8 cellular contexts compared by ENCODE assay signal in the genomic region with DNA sequence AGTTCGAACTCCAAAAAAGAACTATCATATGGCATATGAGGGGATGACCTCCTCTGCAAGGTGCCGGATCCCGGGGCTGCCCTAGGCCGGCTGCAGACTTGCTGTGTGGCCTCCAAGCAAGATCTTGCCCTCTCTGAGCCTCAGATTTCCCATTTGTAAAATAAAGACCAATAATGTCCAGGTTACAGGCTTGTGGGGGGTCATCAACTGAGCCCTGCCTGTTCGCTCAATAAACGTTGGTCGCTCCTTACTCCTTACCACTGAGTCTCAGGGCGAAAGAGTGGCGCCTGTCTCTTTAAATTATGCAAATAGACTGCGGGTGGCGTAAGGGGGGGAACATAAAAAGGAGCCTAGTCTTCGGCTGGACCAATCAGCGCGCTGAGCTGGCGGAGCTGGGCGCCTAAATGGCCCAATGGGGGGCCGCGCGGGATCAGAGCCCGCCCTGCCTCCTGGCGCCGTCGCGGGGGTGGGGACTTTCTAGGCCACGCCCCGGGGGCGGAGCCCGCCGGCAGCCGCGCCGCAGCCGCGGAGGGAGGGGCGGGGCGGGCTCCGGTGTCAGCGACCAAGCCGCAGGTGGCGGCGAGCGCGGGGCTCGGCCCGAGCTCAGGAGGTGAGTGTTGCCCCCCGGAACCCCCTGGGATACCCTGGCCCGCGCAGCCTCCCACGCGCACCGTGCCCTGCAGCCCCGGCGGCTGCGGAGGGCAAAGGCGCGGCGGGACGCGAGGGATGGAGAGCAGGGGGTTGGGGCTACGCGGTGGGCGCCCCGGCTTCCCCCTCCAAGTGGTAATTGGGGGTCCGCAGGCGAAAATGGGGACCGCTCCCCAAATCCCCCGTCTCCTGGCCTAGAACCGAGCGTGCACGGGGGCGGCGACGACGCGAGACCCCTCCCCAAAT.
DNase-seq lines count a peak whose midpoint lies in the region; ATAC-seq lines count a peak whose summit lies in the region.

No MANE protein-coding gene starts in this region.

- H3K9me3 Mint-ChIP-seq in central memory CD8-positive, alpha-beta T cell = no peaks in the 10 kb centered on the region

- DNase-seq in AG08395 (ENCODE audit: low spot score) (peak; percentile 98), NCI-H345 treated with DMSO at 0.1 percent for 48 hours (lab: John Stamatoyannopoulos, UW; ENCODE audit: unreplicated experiment) (peak; percentile 81), islet precursor cell (peak; percentile 93)
- DNase-seq in activated CD4-positive, CD25-positive, alpha-beta regulatory T cell treated with anti-CD3 and anti-CD28 coated beads, Interleukin-2, amount 50 U/mL, for 16 hours (ENCODE audit: low read depth, low spot score) = peak; percentile 91
- DNase-seq in central memory CD8-positive, alpha-beta T cell (ENCODE audit: low spot score in 2 of 2) = peak; percentile 90 to 93
- peak; percentile 92 for DNase-seq in stimulated activated CD4-positive, alpha-beta T cell treated with anti-CD3 and anti-CD28 coated beads, Interleukin-12 subunit alpha, Interleukin-12 subunit beta, amount 100 ng/mL, for 4 hours

- H3K4me1 Mint-ChIP-seq in central memory CD8-positive, alpha-beta T cell = peaks cover 44% of the 10 kb centered on the region

- H3K36me3 Mint-ChIP-seq in central memory CD8-positive, alpha-beta T cell (ENCODE audit: insufficient read depth) = peaks cover 5% of the 10 kb centered on the region

- peak overlapping the region; percentile 88 for H3K4me3 Mint-ChIP-seq in central memory CD8-positive, alpha-beta T cell

- peak; percentile 79 for ATAC-seq in GM19025 (IDR thresholded peaks at IDR 0.05; ENCODE audit: low read depth, unreplicated experiment)
- peak; percentile 71 for ATAC-seq in HG03342 (IDR thresholded peaks at IDR 0.05; ENCODE audit: unreplicated experiment)
- ATAC-seq in central memory CD8-positive, alpha-beta T cell (replicated peaks; ENCODE audit: extremely low read depth, poor library complexity, severe bottlenecking) = peak; percentile 86

- H3K27me3 Mint-ChIP-seq in central memory CD8-positive, alpha-beta T cell = no peaks in the 10 kb centered on the region

- peak overlapping the region; percentile 57 for H3K27ac Mint-ChIP-seq in central memory CD8-positive, alpha-beta T cell (ENCODE audit: low read depth)

Comparison
In these comparisons a context has a peak if more than half of its experiments do, and no peak if none do; other contexts are left out.
1. Peak in every context shown above with its lines: DNase-seq and ATAC-seq.